Comparison of ENCODE assay signal across 15 cellular contexts in genomic region chr7:19670806-19671205, GRCh38. TPM values are rescaled to one million over a fixed set of nuclear protein-coding genes. Genes with fewer than 3 reads are reported as not detected.
A peak's percentile ranks its signal among the peaks of the same experiment; 100 is the strongest.
DNase-seq lines count a peak whose midpoint lies in the region; ATAC-seq and TF ChIP-seq lines count a peak whose summit lies in the region.
"Had no signal": no experiment of that assay in that cellular context is flagged by ENCODE, and none has a peak within 500 bp of the region (broad histone marks: within the 10 kb centered on the region; RNA-seq: fewer than 3 reads in every experiment).

No MANE protein-coding gene starts in this region.

- H3K9me3 ChIP-seq in SK-N-MC (ENCODE audit: low read depth, low read length) (no peaks in the 10 kb centered on the region), body of pancreas (no peaks in the 10 kb centered on the region)
- H3K9me3 ChIP-seq: BE2C had no signal

- intact Hi-C loops in body of pancreas (cut with DNase I), result no loop called here

- no peak overlapping the region for H3K27ac Mint-ChIP-seq in stimulated activated effector memory CD8-positive, alpha-beta T cell treated with anti-CD3 and anti-CD28 coated beads, Interleukin-12 subunit alpha, Interleukin-12 subunit beta, amount 100 ng/mL, for 72 hours
- H3K27ac Mint-ChIP-seq: CD4-positive, alpha-beta memory T cell; IgD-negative memory B cell had no signal

- H3K9me3 Mint-ChIP-seq in stimulated activated effector memory CD8-positive, alpha-beta T cell treated with anti-CD3 and anti-CD28 coated beads, Interleukin-12 subunit alpha, Interleukin-12 subunit beta, amount 100 ng/mL, for 72 hours, result no peaks in the 10 kb centered on the region
- H3K9me3 Mint-ChIP-seq: CD4-positive, alpha-beta memory T cell; IgD-negative memory B cell had no signal

- TF ChIP-seq CTCF in fibroblast of villous mesenchyme (IDR thresholded peaks at IDR 0.05; ENCODE audit: insufficient read depth, low read depth, low read length) (no peak), body of pancreas (IDR thresholded peaks at IDR 0.05) (no peak)

- H3K27ac ChIP-seq in SK-N-MC (peak overlapping the region; percentile 52), body of pancreas (no peak overlapping the region)
- H3K27ac ChIP-seq: C4-2B, HL-60 had no signal

- 85 to 86% methylated on average over 1 of the region's 1 CpG for WGBS in body of pancreas, 2 donors

- ATAC-seq in GM19467 (IDR thresholded peaks at IDR 0.05; ENCODE audit: unreplicated experiment) (no peak), body of pancreas (no peak)
- ATAC-seq in stimulated activated effector memory CD8-positive, alpha-beta T cell treated with anti-CD3 and anti-CD28 coated beads, Interleukin-12 subunit alpha, Interleukin-12 subunit beta, amount 100 ng/mL, for 72 hours, result no peak
- ATAC-seq: HCT116 had no signal

- peak; percentile 53 for DNase-seq in HCEC 1CT
- no peak for DNase-seq in SK-N-MC (ENCODE audit: low read depth, low spot score)
- peak; percentile 51 for DNase-seq in fibroblast of villous mesenchyme (ENCODE audit: low read depth)
- DNase-seq in body of pancreas, result no peak
- DNase-seq in AML-193 (lab: John Stamatoyannopoulos, UW), result no peak
- no peak for DNase-seq in stimulated activated effector memory CD8-positive, alpha-beta T cell treated with anti-CD3 and anti-CD28 coated beads, Interleukin-12 subunit alpha, Interleukin-12 subunit beta, amount 100 ng/mL, for 72 hours (ENCODE audit: low spot score in 2 of 2)
- DNase-seq: BE2C; CD4-positive, alpha-beta memory T cell; DMS79; GDM1 had no signal

- H3K4me1 ChIP-seq in body of pancreas, result no peaks in the 10 kb centered on the region
- H3K4me1 ChIP-seq: BE2C had no signal

- H3K4me3 ChIP-seq in SK-N-MC (peak overlapping the region; percentile 14; the same call in 1 of the 2 replicates), fibroblast of villous mesenchyme (ENCODE audit: low read depth, low read length) (no peak overlapping the region), body of pancreas (no peak overlapping the region)

- H3K27me3 ChIP-seq in body of pancreas, result no peaks in the 10 kb centered on the region

- H3K36me3 ChIP-seq in SK-N-MC (ENCODE audit: insufficient read depth, low read length) (peaks cover 6% of the 10 kb centered on the region; the same call in 1 of the 2 replicates), body of pancreas (replicated peaks in 1 of 2; ENCODE audit: insufficient read depth in 1 of 2, low read depth in 2 of 2) (no peaks in the 10 kb centered on the region)
- H3K36me3 ChIP-seq: BE2C had no signal

- no peak for TF ChIP-seq POLR2A in body of pancreas (IDR thresholded peaks at IDR 0.05)

- H3K36me3 Mint-ChIP-seq in stimulated activated effector memory CD8-positive, alpha-beta T cell treated with anti-CD3 and anti-CD28 coated beads, Interleukin-12 subunit alpha, Interleukin-12 subunit beta, amount 100 ng/mL, for 72 hours, result no peaks in the 10 kb centered on the region
- H3K36me3 Mint-ChIP-seq: CD4-positive, alpha-beta memory T cell; IgD-negative memory B cell had no signal

- no peak overlapping the region for H3K4me3 Mint-ChIP-seq in stimulated activated effector memory CD8-positive, alpha-beta T cell treated with anti-CD3 and anti-CD28 coated beads, Interleukin-12 subunit alpha, Interleukin-12 subunit beta, amount 100 ng/mL, for 72 hours
- H3K4me3 Mint-ChIP-seq: CD4-positive, alpha-beta memory T cell; IgD-negative memory B cell had no signal

- H3K9ac ChIP-seq in SK-N-MC (ENCODE audit: insufficient read length), result no peak overlapping the region

- H3K4me1 Mint-ChIP-seq in stimulated activated effector memory CD8-positive, alpha-beta T cell treated with anti-CD3 and anti-CD28 coated beads, Interleukin-12 subunit alpha, Interleukin-12 subunit beta, amount 100 ng/mL, for 72 hours, result no peaks in the 10 kb centered on the region
- H3K4me1 Mint-ChIP-seq: CD4-positive, alpha-beta memory T cell; IgD-negative memory B cell had no signal

RNA-seq across cellular contexts. Expression of gene POLR1F, which starts 38.0 kb away (rescaled TPM):
- total RNA-seq in fibroblast of villous mesenchyme, result 21.3 and 52.2 TPM in 2 replicates
- total RNA-seq in body of pancreas, result 1 to 10 TPM; 8.6 to 9.3 TPM

Comparison
In these comparisons a context has a peak if more than half of its experiments do, and no peak if none do; other contexts are left out.
1. DNase-seq: peak in HCEC 1CT (single experiment) and fibroblast of villous mesenchyme (single experiment); none in SK-N-MC (single experiment), body of pancreas (0 of 4), AML-193 (0 of 2) and stimulated activated effector memory CD8-positive, alpha-beta T cell treated with anti-CD3 and anti-CD28 coated beads, Interleukin-12 subunit alpha, Interleukin-12 subunit beta, amount 100 ng/mL, for 72 hours (0 of 2).